Comparison of ENCODE assay signal across 1 cellular context in the genomic region with DNA sequence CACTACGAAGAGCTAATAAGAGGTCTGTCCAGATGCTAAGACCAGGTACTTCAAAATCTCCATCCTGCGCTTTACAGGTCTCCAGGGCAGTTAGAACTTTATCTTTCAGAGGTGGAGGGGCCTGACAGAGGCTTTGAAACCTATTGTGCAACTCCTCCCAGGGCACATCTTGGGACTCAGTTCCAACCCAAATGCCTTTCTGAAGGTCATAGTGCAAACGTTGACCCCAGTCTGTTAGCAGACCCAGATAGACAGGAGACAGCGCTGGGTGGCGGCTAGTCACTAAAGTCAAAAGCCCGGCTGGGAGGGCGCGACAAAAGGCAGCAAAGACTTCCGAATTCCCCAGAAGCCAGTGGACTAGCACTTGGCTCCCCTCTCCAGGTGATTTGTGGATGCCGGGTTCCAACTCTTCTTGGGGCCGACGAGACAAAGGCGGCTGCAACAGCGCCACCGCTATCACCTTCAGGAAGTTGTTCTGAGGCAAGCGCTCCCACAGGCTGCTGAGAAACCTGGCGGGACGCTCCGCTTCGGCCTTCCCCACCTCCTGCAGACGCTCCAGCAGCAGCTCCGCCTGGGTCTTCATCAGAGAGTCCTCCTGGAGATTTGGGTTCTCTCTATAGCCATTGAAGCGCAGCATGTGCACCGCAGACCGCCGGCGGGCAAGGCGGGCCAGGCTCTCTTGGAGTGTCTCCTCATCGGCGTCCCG.
TF ChIP-seq lines count a peak whose summit lies in the region.

No MANE protein-coding gene starts in this region.

TF ChIP-seq in H1, 55 proteins besides CTCF, POLR2A, EP300 and RAD21 (continued from another document):
- peak; percentile 26 for TF ChIP-seq SAP30 (IDR thresholded peaks at IDR 0.05; ENCODE audit: insufficient read depth, insufficient replicate concordance, low read length)
- no peak for TF ChIP-seq JUND (IDR thresholded peaks at IDR 0.05; ENCODE audit: low read length)
- peak; percentile 4 to 84; a peak in 1 of 4 replicates for TF ChIP-seq HDAC2 (IDR thresholded peaks at IDR 0.05; ENCODE audit: borderline replicate concordance in 1 of 2, low read depth in 2 of 2, low read length in 2 of 2)
- peak in 1 of 2 experiments; percentile 77; a peak in 1 of 4 replicates for TF ChIP-seq SIN3A (conservative IDR thresholded peaks at IDR 0.05 in 1 of 2, IDR thresholded peaks at IDR 0.05 in 1 of 2; ENCODE audit: low read depth in 1 of 2, low read length in 2 of 2)
- TF ChIP-seq, protein P1, sequence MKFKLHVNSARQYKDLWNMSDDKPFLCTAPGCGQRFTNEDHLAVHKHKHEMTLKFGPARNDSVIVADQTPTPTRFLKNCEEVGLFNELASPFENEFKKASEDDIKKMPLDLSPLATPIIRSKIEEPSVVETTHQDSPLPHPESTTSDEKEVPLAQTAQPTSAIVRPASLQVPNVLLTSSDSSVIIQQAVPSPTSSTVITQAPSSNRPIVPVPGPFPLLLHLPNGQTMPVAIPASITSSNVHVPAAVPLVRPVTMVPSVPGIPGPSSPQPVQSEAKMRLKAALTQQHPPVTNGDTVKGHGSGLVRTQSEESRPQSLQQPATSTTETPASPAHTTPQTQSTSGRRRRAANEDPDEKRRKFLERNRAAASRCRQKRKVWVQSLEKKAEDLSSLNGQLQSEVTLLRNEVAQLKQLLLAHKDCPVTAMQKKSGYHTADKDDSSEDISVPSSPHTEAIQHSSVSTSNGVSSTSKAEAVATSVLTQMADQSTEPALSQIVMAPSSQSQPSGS (IDR thresholded peaks at IDR 0.05; ENCODE audit: low read length) = peak; percentile 11; the same call in 1 of the 2 replicates
- 0 out of 2 replicates have a peak, but pooled peaks have one; percentile 17 for TF ChIP-seq TEAD4 (IDR thresholded peaks at IDR 0.05; ENCODE audit: low read depth, low read length)
- no peak for TF ChIP-seq EGR1 (IDR thresholded peaks at IDR 0.05; ENCODE audit: borderline replicate concordance, low read depth, low read length)
- peak; percentile 54; the same call in 1 of the 2 replicates for TF ChIP-seq TAF1 (IDR thresholded peaks at IDR 0.05; ENCODE audit: low read depth, low read length)
- peak; percentile 51; the same call in 1 of the 2 replicates for TF ChIP-seq RBBP5 (IDR thresholded peaks at IDR 0.05; ENCODE audit: borderline replicate concordance, low read depth, low read length)
- peak; percentile 88 for TF ChIP-seq CEBPB (IDR thresholded peaks at IDR 0.05; ENCODE audit: low read depth, low read length)
- 0 out of 2 replicates have a peak, but pooled peaks have one; percentile 26 for TF ChIP-seq TCF12 (IDR thresholded peaks at IDR 0.05; ENCODE audit: low read depth, low read length)
- TF ChIP-seq, protein P2, sequence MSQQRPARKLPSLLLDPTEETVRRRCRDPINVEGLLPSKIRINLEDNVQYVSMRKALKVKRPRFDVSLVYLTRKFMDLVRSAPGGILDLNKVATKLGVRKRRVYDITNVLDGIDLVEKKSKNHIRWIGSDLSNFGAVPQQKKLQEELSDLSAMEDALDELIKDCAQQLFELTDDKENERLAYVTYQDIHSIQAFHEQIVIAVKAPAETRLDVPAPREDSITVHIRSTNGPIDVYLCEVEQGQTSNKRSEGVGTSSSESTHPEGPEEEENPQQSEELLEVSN (IDR thresholded peaks at IDR 0.05) = no peak; the same call in 1 of the 2 replicates
